8 cellular contexts compared by ENCODE assay signal in genomic region chr6:89117285-89118108, GRCh38. TPM values are rescaled to one million over a fixed set of nuclear protein-coding genes. Genes with fewer than 3 reads are reported as not detected.
DNase-seq lines count a peak whose midpoint lies in the region; ATAC-seq and TF ChIP-seq lines count a peak whose summit lies in the region.

TSS of gene SRSF12 (minus strand) at chr6:89118071. CDS start at chr6:89117887, 184 bp downstream.

- intact Hi-C loops in right lobe of liver (cut with DNase I): loop anchor here in 1 of 2 donors (10.0 kb wide), 1 partner anchor 127 kb away; no protein-coding TSS in a partner anchor

- 1% methylated on average over 44 of the region's 105 CpGs for WGBS in right lobe of liver (ENCODE audit: insufficient coverage, low coverage, low lambda C conversion rate, missing lambda C conversion rate)

- H3K36me3 ChIP-seq in right lobe of liver: no peaks in the 10 kb centered on the region

- ATAC-seq in GM21381 (IDR thresholded peaks at IDR 0.05; ENCODE audit: unreplicated experiment) (peak; percentile 64), right lobe of liver (peak; percentile 72 to 93 (median 90))

- DNase-seq in Caki2 (ENCODE audit: low read depth) (peak; percentile 55), KBM-7 (peak; percentile 61), coronary artery (ENCODE audit: low spot score) (no peak), right lobe of liver (peak; percentile 56 to 65 (median 64)), superior temporal gyrus (ENCODE audit: extremely low spot score) (no peak)
- DNase-seq in activated CD4-positive, CD25-positive, alpha-beta regulatory T cell treated with anti-CD3 and anti-CD28 coated beads, Interleukin-2, amount 50 U/mL, for 72 hours: peak; percentile 48
- DNase-seq in stimulated activated CD4-positive, alpha-beta T cell treated with anti-CD3 and anti-CD28 coated beads, TNF-alpha, amount 100 ng/mL, for 4 hours (ENCODE audit: low read depth in 3 of 3): peak; percentile 7 to 23 (median 8)

- H3K27me3 ChIP-seq in right lobe of liver: no peaks in the 10 kb centered on the region

- peak within 1 kb of the TSS; percentile 92 for H3K4me3 ChIP-seq in coronary artery
- H3K4me3 ChIP-seq in right lobe of liver: peak within 1 kb of the TSS; percentile 50 to 61 (median 61)

- no peaks in the 10 kb centered on the region for H3K4me1 ChIP-seq in right lobe of liver

- no peaks in the 10 kb centered on the region for H3K9me3 ChIP-seq in right lobe of liver

- in situ Hi-C loops in Caki2 (cut with HindIII; ENCODE audit: low pct_unique_long_range_greater_than_20kb, low sequenced_read_pairs): no loop called here
- in situ Hi-C loops in KBM-7 (cut with MboI; ENCODE audit: low pct_unique_long_range_greater_than_20kb, low sequenced_read_pairs): no loop called here

- peak within 1 kb of the TSS; percentile 3 to 34 for H3K27ac ChIP-seq in coronary artery
- H3K27ac ChIP-seq in right lobe of liver: peak within 1 kb of the TSS in 1 of 3 donors; percentile 4

- TF ChIP-seq CTCF in coronary artery (IDR thresholded peaks at IDR 0.05) (no peak), right lobe of liver (IDR thresholded peaks at IDR 0.05) (no peak)

- no peak for TF ChIP-seq POLR2A in right lobe of liver (IDR thresholded peaks at IDR 0.05)

RNA-seq across cellular contexts. Expression of gene SRSF12, which starts in this region (rescaled TPM):
- 1.9 and 2.8 TPM in 2 replicates for total RNA-seq in Caki2 (2014; rRNA removed; shearing (Covaris generic); ENCODE audit: low replicate concordance)
- under 1 TPM in 4 of 6 experiments, not detected in 2; 0.22 to 0.78 (median 0.40) TPM for total RNA-seq in right lobe of liver

Comparison
In these comparisons a context has a peak if more than half of its experiments do, and no peak if none do; other contexts are left out.
1. Peak in DNase-seq, ATAC-seq and H3K4me3 ChIP-seq in right lobe of liver; RNA of the gene not detected or under 1 TPM.
2. DNase-seq: peak in Caki2 (single experiment), KBM-7 (single experiment), activated CD4-positive, CD25-positive, alpha-beta regulatory T cell treated with anti-CD3 and anti-CD28 coated beads, Interleukin-2, amount 50 U/mL, for 72 hours (single experiment) and stimulated activated CD4-positive, alpha-beta T cell treated with anti-CD3 and anti-CD28 coated beads, TNF-alpha, amount 100 ng/mL, for 4 hours (3 of 3); none in coronary artery (single experiment) and superior temporal gyrus (single experiment).